ENCODE assay signal across 3 cellular contexts in genomic region chr7:127440206-127440605, GRCh38.
"Had no signal": no experiment of that assay in that cellular context is flagged by ENCODE, and none has a peak within 500 bp of the region (broad histone marks: within the 10 kb centered on the region; RNA-seq: fewer than 3 reads in every experiment).

No MANE protein-coding gene starts in this region.

- DNase-seq: GDM1, GF-D8 had no signal

- ATAC-seq: GM12878 had no signal

- H3K4me3 ChIP-seq: GM12878 had no signal
